Comparison of ENCODE assay signal across 10 cellular contexts in genomic region chr9:124293712-124294504, GRCh38. TPM values are rescaled to one million over a fixed set of nuclear protein-coding genes. Genes with fewer than 3 reads are reported as not detected.
DNase-seq lines count a peak whose midpoint lies in the region; ATAC-seq, FAIRE-seq and TF ChIP-seq lines count a peak whose summit lies in the region.
"Had no signal": no experiment of that assay in that cellular context is flagged by ENCODE, and none has a peak within 500 bp of the region (broad histone marks: within the 10 kb centered on the region; RNA-seq: fewer than 3 reads in every experiment).

No MANE protein-coding gene starts in this region.

- no peaks in the 10 kb centered on the region for H3K27me3 ChIP-seq in keratinocyte (ENCODE audit: control insufficient read depth, extremely low read depth, insufficient read depth, low read length)

- dilution Hi-C loops in keratinocyte (cut with MboI; ENCODE audit: extremely low pct_ligation_motif_present, low sequenced_read_pairs) = no loop called here

- H3K27ac ChIP-seq in keratinocyte (ENCODE audit: control insufficient read depth, insufficient read depth, low read length) = no peak overlapping the region
- no peak overlapping the region for H3K27ac ChIP-seq in kidney (ENCODE audit: low read depth in 2 of 2, low read length in 2 of 2)

- no peak for ATAC-seq in activated T-cell treated with anti-CD3 and anti-CD28 coated beads, Interleukin-2, amount 50 U/mL, for 4 hours
- no peak for ATAC-seq in activated T-helper 17 cell treated with anti-CD3 and anti-CD28 coated beads, Interleukin-2, amount 50 U/mL, for 72 hours (replicated peaks)

- intact Hi-C loops in kidney (cut with DNase I) = no loop called here

- peak overlapping the region; percentile 11 for H3K4me3 Mint-ChIP-seq in activated T-cell treated with anti-CD3 and anti-CD28 coated beads, Interleukin-2, amount 50 U/mL, for 4 hours
- H3K4me3 Mint-ChIP-seq in activated T-helper 17 cell treated with anti-CD3 and anti-CD28 coated beads, Interleukin-2, amount 50 U/mL, for 72 hours = no peak overlapping the region

- H3K36me3 Mint-ChIP-seq in activated T-cell treated with anti-CD3 and anti-CD28 coated beads, Interleukin-2, amount 50 U/mL, for 4 hours (ENCODE audit: insufficient read depth) = peaks cover 3% of the 10 kb centered on the region
- no peaks in the 10 kb centered on the region for H3K36me3 Mint-ChIP-seq in activated T-helper 17 cell treated with anti-CD3 and anti-CD28 coated beads, Interleukin-2, amount 50 U/mL, for 72 hours (ENCODE audit: low read depth)

- TF ChIP-seq CTCF in keratinocyte (optimal IDR thresholded peaks at IDR 0.05 in 1 of 3, IDR thresholded peaks at IDR 0.05 in 1 of 3, conservative IDR thresholded peaks at IDR 0.05 in 1 of 3; ENCODE audit: extremely low read depth in 1 of 3, insufficient read depth in 2 of 3, low read length in 3 of 3) (no peak), kidney (IDR thresholded peaks at IDR 0.05; ENCODE audit: borderline replicate concordance, extremely low read depth, insufficient read depth) (no peak)

- peaks cover 21% of the 10 kb centered on the region for H4K20me1 ChIP-seq in keratinocyte (ENCODE audit: control insufficient read depth, extremely low read depth, insufficient read depth, low read length)

- no peak overlapping the region for H3K4me3 ChIP-seq in keratinocyte (ENCODE audit: control insufficient read depth in 2 of 3, extremely low read depth in 1 of 3, insufficient read depth in 2 of 3, low read depth in 1 of 3, low read length in 3 of 3)
- H3K4me3 ChIP-seq in kidney (ENCODE audit: low read length in 2 of 2) = no peak overlapping the region

- H3K27ac Mint-ChIP-seq in activated T-helper 17 cell treated with anti-CD3 and anti-CD28 coated beads, Interleukin-2, amount 50 U/mL, for 72 hours = peak overlapping the region; percentile 67

- H2AFZ ChIP-seq in keratinocyte (ENCODE audit: control insufficient read depth, low read length) = no peak overlapping the region

- H3K4me1 Mint-ChIP-seq in activated T-cell treated with anti-CD3 and anti-CD28 coated beads, Interleukin-2, amount 50 U/mL, for 4 hours (ENCODE audit: low read depth) = peaks cover 36% of the 10 kb centered on the region
- H3K4me1 Mint-ChIP-seq in activated T-helper 17 cell treated with anti-CD3 and anti-CD28 coated beads, Interleukin-2, amount 50 U/mL, for 72 hours = peaks cover 11% of the 10 kb centered on the region

- H3K4me1 ChIP-seq in keratinocyte (ENCODE audit: control insufficient read depth, extremely low read depth, insufficient read depth, low read length) = peaks cover 63% of the 10 kb centered on the region
- H3K4me1 ChIP-seq in kidney (ENCODE audit: control insufficient read depth in 1 of 2, insufficient read depth in 1 of 2, low read depth in 1 of 2, low read length in 2 of 2) = peaks cover 23 to 54% of the 10 kb centered on the region in 2 donors

- H3K9ac ChIP-seq in keratinocyte (ENCODE audit: control insufficient read depth, extremely low read depth, insufficient read depth, low read length) (no peak overlapping the region), kidney (ENCODE audit: low read length in 2 of 2) (no peak overlapping the region)

- no peaks in the 10 kb centered on the region for H3K9me3 ChIP-seq in keratinocyte (ENCODE audit: control insufficient read depth, low read depth, low read length)
- H3K9me3 ChIP-seq in kidney (ENCODE audit: control insufficient read depth in 1 of 2, low read length in 2 of 2) = no peaks in the 10 kb centered on the region

- peaks cover 8% of the 10 kb centered on the region for H3K9me1 ChIP-seq in keratinocyte (ENCODE audit: control insufficient read depth, extremely low read depth, insufficient read depth, low read length)

- no peak for DNase-seq in activated T-cell treated with anti-CD3 and anti-CD28 coated beads, Interleukin-2, amount 50 U/mL, for 4 hours
- no peak for DNase-seq in activated T-cell treated with anti-CD3 and anti-CD28 coated beads, Interleukin-2, amount 50 U/mL, for 1 hour
- no peak for DNase-seq in keratinocyte (ENCODE audit: low read depth, low spot score)
- no peak for DNase-seq in HuH-7.5 (ENCODE audit: low spot score)
- no peak for DNase-seq in NCI-H510A treated with DMSO at 0.1 percent for 48 hours (lab: John Stamatoyannopoulos, UW)
- DNase-seq in kidney = no peak
- no peak for DNase-seq in COR-L47 (lab: John Stamatoyannopoulos, UW)
- DNase-seq: activated naive CD4-positive, alpha-beta T cell treated with Interleukin-2 at 50 U/mL for 16 hours; NCI-H1694 had no signal

- H3K27me3 Mint-ChIP-seq in activated T-cell treated with anti-CD3 and anti-CD28 coated beads, Interleukin-2, amount 50 U/mL, for 4 hours (ENCODE audit: low read depth) = peaks cover 4% of the 10 kb centered on the region
- H3K27me3 Mint-ChIP-seq in activated T-helper 17 cell treated with anti-CD3 and anti-CD28 coated beads, Interleukin-2, amount 50 U/mL, for 72 hours = no peaks in the 10 kb centered on the region

- H3K9me3 Mint-ChIP-seq in activated T-cell treated with anti-CD3 and anti-CD28 coated beads, Interleukin-2, amount 50 U/mL, for 4 hours = no peaks in the 10 kb centered on the region
- no peaks in the 10 kb centered on the region for H3K9me3 Mint-ChIP-seq in activated T-helper 17 cell treated with anti-CD3 and anti-CD28 coated beads, Interleukin-2, amount 50 U/mL, for 72 hours

- FAIRE-seq in keratinocyte (lab: Jason Lieb, UNC) (no peak), kidney (lab: Jason Lieb, UNC) (no peak)

- peaks cover 2 to 24% of the 10 kb centered on the region in 2 experiments for H3K36me3 ChIP-seq in keratinocyte (ENCODE audit: control insufficient read depth in 2 of 2, extremely low read depth in 1 of 2, insufficient read depth in 2 of 2, low read length in 2 of 2)
- no peaks in the 10 kb centered on the region for H3K36me3 ChIP-seq in kidney (ENCODE audit: control insufficient read depth in 1 of 2, insufficient read depth in 2 of 2, low read length in 2 of 2)

- H3K4me2 ChIP-seq in keratinocyte (ENCODE audit: control insufficient read depth, extremely low read depth, insufficient read depth, low read depth, low read length) = peak overlapping the region; percentile 4

- H3K79me2 ChIP-seq in keratinocyte (ENCODE audit: control insufficient read depth, insufficient read depth, low read length) = peaks cover 64% of the 10 kb centered on the region

RNA-seq across cellular contexts. Expression of gene NEK6, which starts 36.2 kb away (rescaled TPM):
- 10 to 100 TPM; 29.8 to 46.1 (median 43.0) TPM for total RNA-seq in activated T-cell treated with anti-CD3 and anti-CD28 coated beads, Interleukin-2, amount 50 U/mL, for 4 hours
- 1 to 10 TPM; 6.8 to 7.6 TPM for total RNA-seq in activated T-helper 17 cell treated with anti-CD3 and anti-CD28 coated beads, Interleukin-2, amount 50 U/mL, for 72 hours
- 43.5 to 62.3 TPM (median 56.4 TPM) in 3 replicates for polyA plus RNA-seq in keratinocyte
- 23.6 TPM for polyA plus RNA-seq in keratinocyte (2011; ENCODE audit: low read depth)
- 44.1 and 60.2 TPM in 2 replicates for polyA plus RNA-seq in keratinocyte (2011; cell fraction: cytosol; rRNA removed)
- polyA plus RNA-seq in keratinocyte (2011; cell fraction: nucleus; rRNA removed) = 39.8 and 44.0 TPM in 2 replicates
- polyA plus RNA-seq in keratinocyte (2012; ENCODE audit: low replicate concordance) = 12.1 and 37.2 TPM in 2 replicates
- 74.9 to 81.9 TPM (median 80.8 TPM) in 3 replicates for polyA minus RNA-seq in keratinocyte
- 36.8 TPM for polyA minus RNA-seq in keratinocyte (2011; cell fraction: cytosol; rRNA and poly(A)+ RNA removed)
- 15.7 and 27.1 TPM in 2 replicates for polyA minus RNA-seq in keratinocyte (2011; cell fraction: nucleus; rRNA and poly(A)+ RNA removed)
- 82.1 TPM for total RNA-seq in kidney
- polyA plus RNA-seq in kidney (ENCODE audit: insufficient read depth, low read depth, low replicate concordance) = 14.9 TPM
